Comparison of ENCODE assay signal across 8 cellular contexts in genomic region chr7:127650842-127651555, GRCh38. TPM values are rescaled to one million over a fixed set of nuclear protein-coding genes. Genes with fewer than 3 reads are reported as not detected.
DNase-seq lines count a peak whose midpoint lies in the region; ATAC-seq and TF ChIP-seq lines count a peak whose summit lies in the region.

No MANE protein-coding gene starts in this region.

- POLR2A ChIA-PET in AG04449 (lab: Yijun Ruan, JAX), result interaction anchor here (0.9 kb wide), 1 partner anchor 23 kb away, joined by 3 read pairs; no protein-coding TSS in a partner anchor

- H3K4me3 ChIP-seq in AG04449 (ENCODE audit: low read depth, low read length) (peak overlapping the region; percentile 99), ectodermal cell (ENCODE audit: insufficient read depth, low read depth, low read length) (peak overlapping the region; percentile 71), mucosa of rectum (ENCODE audit: low read length in 2 of 2) (peak overlapping the region; percentile 95 to 99)

- peak; percentile 0 for ATAC-seq in GM21515 (IDR thresholded peaks at IDR 0.05; ENCODE audit: unreplicated experiment)
- no peak for ATAC-seq in GM18861 (IDR thresholded peaks at IDR 0.05; ENCODE audit: unreplicated experiment)

- no peaks in the 10 kb centered on the region for H3K27me3 ChIP-seq in ectodermal cell (ENCODE audit: control insufficient read depth, insufficient read depth, low read length, poor library complexity, severe bottlenecking)
- no peaks in the 10 kb centered on the region for H3K27me3 ChIP-seq in mucosa of rectum (ENCODE audit: control insufficient read depth in 2 of 2, insufficient read depth in 2 of 2, low read length in 2 of 2)

- CTCF ChIA-PET in AG04449 (lab: Yijun Ruan, JAX), result no interaction called here

- WGBS in ectodermal cell, 2 experiments, result 44 to 46% methylated on average over 29 of the region's 29 CpGs

- no peaks in the 10 kb centered on the region for H3K9me3 ChIP-seq in ectodermal cell (ENCODE audit: control insufficient read depth, low read length)
- no peaks in the 10 kb centered on the region for H3K9me3 ChIP-seq in mucosa of rectum (ENCODE audit: control insufficient read depth in 2 of 2, low read length in 2 of 2)

- H3K4me1 ChIP-seq in ectodermal cell (ENCODE audit: control insufficient read depth, insufficient read depth, low read length) (peaks cover 18% of the 10 kb centered on the region), mucosa of rectum (ENCODE audit: control insufficient read depth in 2 of 2, insufficient read depth in 2 of 2, low read length in 2 of 2) (peaks cover 14 to 23% of the 10 kb centered on the region in 2 donors)

- no peaks in the 10 kb centered on the region for H3K36me3 ChIP-seq in ectodermal cell (ENCODE audit: control insufficient read depth, insufficient read depth, low read length)
- H3K36me3 ChIP-seq in mucosa of rectum (ENCODE audit: control insufficient read depth in 2 of 2, insufficient read depth in 2 of 2, low read length in 2 of 2), result no peaks in the 10 kb centered on the region

- no peak for TF ChIP-seq CTCF in AG04449 (IDR thresholded peaks at IDR 0.05; ENCODE audit: insufficient read depth, low read length, missing control alignments)

- peak overlapping the region; percentile 84 to 91 for H3K9ac ChIP-seq in mucosa of rectum (ENCODE audit: low read depth in 1 of 2, low read length in 2 of 2)

- DNase-seq in AG04449 (ENCODE audit: low read depth, low spot score) (no peak), SHP77 treated with DMSO at 0.1 percent for 48 hours (lab: John Stamatoyannopoulos, UW) (peak; percentile 12), NCI-H146 (lab: John Stamatoyannopoulos, UW) (no peak), NCI-H526 treated with DMSO at 0.1 percent for 48 hours (lab: John Stamatoyannopoulos, UW) (no peak)

- H3K27ac ChIP-seq in ectodermal cell (ENCODE audit: insufficient read depth, low read depth, low read length, poor library complexity, severe bottlenecking) (peak overlapping the region; percentile 85), mucosa of rectum (ENCODE audit: low read depth in 2 of 2, low read length in 2 of 2) (peak overlapping the region; percentile 94)

RNA-seq across cellular contexts. Expression of gene SND1, which starts 1.0 kb away (rescaled TPM):
- polyA plus RNA-seq in ectodermal cell (2013, experiment 1 of 4), result 163 TPM
- polyA plus RNA-seq in ectodermal cell (2013, experiment 2 of 4), result 166 TPM
- 116 TPM for polyA plus RNA-seq in ectodermal cell (2013, experiment 3 of 4)
- polyA plus RNA-seq in ectodermal cell (2013, experiment 4 of 4), result 131 TPM

RNA-seq across cellular contexts. Expression of gene PAX4, which starts 33.1 kb away (rescaled TPM):
- polyA plus RNA-seq in ectodermal cell (2013, experiment 1 of 4), result not detected
- not detected for polyA plus RNA-seq in ectodermal cell (2013, experiment 2 of 4)
- 0.16 TPM for polyA plus RNA-seq in ectodermal cell (2013, experiment 3 of 4)
- 0.12 TPM for polyA plus RNA-seq in ectodermal cell (2013, experiment 4 of 4)

RNA-seq across cellular contexts. Expression of gene FSCN3, which starts 57.5 kb away (rescaled TPM):
- polyA plus RNA-seq in ectodermal cell (2013, experiment 1 of 4), result 2.8 TPM
- polyA plus RNA-seq in ectodermal cell (2013, experiment 2 of 4), result 2.9 TPM
- 0.85 TPM for polyA plus RNA-seq in ectodermal cell (2013, experiment 3 of 4)
- polyA plus RNA-seq in ectodermal cell (2013, experiment 4 of 4), result 1.5 TPM
